Comparison of ENCODE assay signal across 9 cellular contexts in the genomic region with DNA sequence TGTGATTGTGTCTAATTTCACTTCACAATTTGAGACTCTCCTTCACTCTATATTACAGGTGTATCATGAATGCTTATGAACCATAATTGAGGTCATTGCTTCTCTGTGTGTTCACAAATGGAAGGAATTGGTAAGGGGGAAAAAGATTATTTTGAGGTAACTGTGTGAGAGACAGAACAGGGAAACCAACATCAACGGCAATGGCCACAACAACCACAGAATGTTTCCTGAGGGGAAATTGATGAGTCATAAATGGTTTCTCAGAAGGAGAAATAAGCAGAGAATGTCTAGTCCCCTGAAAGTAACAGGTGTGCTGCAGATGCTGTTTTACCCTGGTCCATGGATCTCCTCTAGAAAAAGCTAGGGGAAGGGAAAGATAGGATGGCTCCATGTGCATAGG.
DNase-seq lines count a peak whose midpoint lies in the region; ATAC-seq, FAIRE-seq and TF ChIP-seq lines count a peak whose summit lies in the region.
"Had no signal": no experiment of that assay in that cellular context is flagged by ENCODE, and none has a peak within 500 bp of the region (broad histone marks: within the 10 kb centered on the region; RNA-seq: fewer than 3 reads in every experiment).

No MANE protein-coding gene starts in this region.

- H3K27ac Mint-ChIP-seq in natural killer cell treated with Interleukin-12 subunit alpha and Interleukin-12 subunit beta and Interleukin-15 and Interleukin-18, amount 100 ng/mL, for 72 hours: no peak overlapping the region
- no peak overlapping the region for H3K27ac Mint-ChIP-seq in natural killer cell
- H3K27ac Mint-ChIP-seq: CD4-positive, CD25-positive, alpha-beta regulatory T cell had no signal

- peaks cover 15% of the 10 kb centered on the region for H3K4me1 ChIP-seq in PC-3 (ENCODE audit: insufficient read depth, low read length)
- H3K4me1 ChIP-seq in stomach: peaks cover 0 to 18% (median 9%) of the 10 kb centered on the region in 4 donors

- POLR2A ChIA-PET in PC-3 (lab: Charles Lee; ENCODE audit: unreplicated experiment): no interaction called here

- peaks cover 6 to 12% of the 10 kb centered on the region in 2 donors for H3K27me3 Mint-ChIP-seq in natural killer cell treated with Interleukin-12 subunit alpha and Interleukin-12 subunit beta and Interleukin-15 and Interleukin-18, amount 100 ng/mL, for 72 hours
- H3K27me3 Mint-ChIP-seq in natural killer cell (ENCODE audit: low read depth in 2 of 2): peaks cover 0 to 11% of the 10 kb centered on the region in 2 donors

- no peak for TF ChIP-seq POLR2A in stomach (IDR thresholded peaks at IDR 0.05)

- peaks cover 7% of the 10 kb centered on the region for H3K9me3 Mint-ChIP-seq in natural killer cell treated with Interleukin-12 subunit alpha and Interleukin-12 subunit beta and Interleukin-15 and Interleukin-18, amount 100 ng/mL, for 72 hours
- peaks cover 5% of the 10 kb centered on the region in 2 donors for H3K9me3 Mint-ChIP-seq in natural killer cell

- BruUV-seq in PC-3 (replicated peaks; lab: Mats Ljungman, UMichigan): no TSS peak

- no peaks in the 10 kb centered on the region for H4K20me1 ChIP-seq in PC-3 (ENCODE audit: low read length)

- H3F3A ChIP-seq in PC-3 (ENCODE audit: low read length, unreplicated experiment): no peaks in the 10 kb centered on the region

- ATAC-seq in natural killer cell treated with Interleukin-12 subunit alpha and Interleukin-12 subunit beta and Interleukin-15 and Interleukin-18, amount 100 ng/mL, for 72 hours: peak in 1 of 2 donors; percentile 53
- ATAC-seq in natural killer cell (no peak), HG02885 (IDR thresholded peaks at IDR 0.05; ENCODE audit: poor library complexity, unreplicated experiment) (peak; percentile 95), PC-3 (no peak)

- intact Hi-C loops in natural killer cell (cut with micrococcal nuclease): no loop called here
- intact Hi-C loops in PC-3 (cut with micrococcal nuclease): no loop called here
- intact Hi-C loops in stomach (cut with DNase I; ENCODE audit: low total_unique reads): no loop called here

- CTCF ChIA-PET in PC-3 (lab: Charles Lee): no interaction called here

- DNase-seq in natural killer cell treated with Interleukin-12 subunit alpha and Interleukin-12 subunit beta and Interleukin-15 and Interleukin-18, amount 100 ng/mL, for 72 hours (ENCODE audit: low spot score): no peak
- DNase-seq in natural killer cell (no peak), PC-3 (peak; percentile 88), urothelium cell line (ENCODE audit: low spot score) (peak; percentile 38), stomach (no peak), NCI-H2107 treated with DMSO at 0.1 percent for 48 hours (lab: John Stamatoyannopoulos, UW; ENCODE audit: unreplicated experiment) (no peak)
- no peak for DNase-seq in stimulated activated CD4-positive, alpha-beta T cell treated with anti-CD3 and anti-CD28 coated beads, Interleukin-12 subunit alpha, Interleukin-12 subunit beta, amount 100 ng/mL, for 4 hours

- H3K4me1 Mint-ChIP-seq in natural killer cell treated with Interleukin-12 subunit alpha and Interleukin-12 subunit beta and Interleukin-15 and Interleukin-18, amount 100 ng/mL, for 72 hours (ENCODE audit: low read depth in 2 of 2): peaks cover 0 to 8% of the 10 kb centered on the region in 2 donors
- H3K4me1 Mint-ChIP-seq in natural killer cell: peaks cover 0 to 8% of the 10 kb centered on the region in 2 donors

- H2AFZ ChIP-seq in PC-3 (ENCODE audit: low read length): no peak overlapping the region

- H3K9me2 ChIP-seq in PC-3 (replicated peaks; ENCODE audit: low read length): no peaks in the 10 kb centered on the region

- H3K36me3 Mint-ChIP-seq in natural killer cell treated with Interleukin-12 subunit alpha and Interleukin-12 subunit beta and Interleukin-15 and Interleukin-18, amount 100 ng/mL, for 72 hours: no peaks in the 10 kb centered on the region
- no peaks in the 10 kb centered on the region for H3K36me3 Mint-ChIP-seq in natural killer cell
- H3K36me3 Mint-ChIP-seq: CD4-positive, CD25-positive, alpha-beta regulatory T cell had no signal

- WGBS in stomach, 5 donors: 58 to 81% (median 63%) methylated on average over 1 of the region's 1 CpG

- H3K4me2 ChIP-seq in PC-3 (ENCODE audit: low read length): no peak overlapping the region

- no peak overlapping the region for H3K9ac ChIP-seq in PC-3 (ENCODE audit: low read length)

- H3K4me3 ChIP-seq in PC-3 (ENCODE audit: low read length) (no peak overlapping the region), stomach (no peak overlapping the region)

- no peak overlapping the region for H3K27ac ChIP-seq in PC-3 (ENCODE audit: low read length)
- no peak overlapping the region for H3K27ac ChIP-seq in stomach

- no peaks in the 10 kb centered on the region for H3K79me2 ChIP-seq in PC-3 (ENCODE audit: low read length)

- no peaks in the 10 kb centered on the region for H3K9me3 ChIP-seq in PC-3 (ENCODE audit: low read length)
- no peaks in the 10 kb centered on the region for H3K9me3 ChIP-seq in stomach

- peak overlapping the region; percentile 2 for H3K4me3 Mint-ChIP-seq in natural killer cell treated with Interleukin-12 subunit alpha and Interleukin-12 subunit beta and Interleukin-15 and Interleukin-18, amount 100 ng/mL, for 72 hours
- no peak overlapping the region for H3K4me3 Mint-ChIP-seq in natural killer cell
- H3K4me3 Mint-ChIP-seq: CD4-positive, CD25-positive, alpha-beta regulatory T cell had no signal

- H3K36me3 ChIP-seq in PC-3 (ENCODE audit: low read depth, low read length) (no peaks in the 10 kb centered on the region), stomach (no peaks in the 10 kb centered on the region)

- TF ChIP-seq CTCF in natural killer cell (IDR thresholded peaks at IDR 0.05): no peak
- no peak for TF ChIP-seq CTCF in PC-3 (conservative IDR thresholded peaks at IDR 0.05; ENCODE audit: low read depth, low read length)
- no peak for TF ChIP-seq CTCF in stomach (IDR thresholded peaks at IDR 0.05)

- H3K27me3 ChIP-seq in PC-3 (ENCODE audit: low read length): no peaks in the 10 kb centered on the region
- H3K27me3 ChIP-seq in stomach: no peaks in the 10 kb centered on the region

- TF ChIP-seq EP300 in stomach (IDR thresholded peaks at IDR 0.05): no peak

- no peak for FAIRE-seq in urothelium cell line (lab: Jason Lieb, UNC)

Comparison
In these comparisons a context has a peak if more than half of its experiments do, and no peak if none do; other contexts are left out.
1. DNase-seq: peak in PC-3 (single experiment) and urothelium cell line (single experiment); none in natural killer cell treated with Interleukin-12 subunit alpha and Interleukin-12 subunit beta and Interleukin-15 and Interleukin-18, amount 100 ng/mL, for 72 hours (single experiment), natural killer cell (single experiment), stomach (single experiment), NCI-H2107 treated with DMSO at 0.1 percent for 48 hours (single experiment) and stimulated activated CD4-positive, alpha-beta T cell treated with anti-CD3 and anti-CD28 coated beads, Interleukin-12 subunit alpha, Interleukin-12 subunit beta, amount 100 ng/mL, for 4 hours (single experiment).